Comparison of ENCODE assay signal across 8 cellular contexts in genomic region chr15:73704869-73705645, GRCh38. TPM values are rescaled to one million over a fixed set of nuclear protein-coding genes. Genes with fewer than 3 reads are reported as not detected.
DNase-seq lines count a peak whose midpoint lies in the region; ATAC-seq and TF ChIP-seq lines count a peak whose summit lies in the region.

No MANE protein-coding gene starts in this region.

- DNase-seq in GM13976 (ENCODE audit: low spot score) (peak; percentile 83), NCI-H2171 treated with DMSO at 0.1 percent for 48 hours (lab: John Stamatoyannopoulos, UW) (peak; percentile 78), dorsolateral prefrontal cortex (peak in 8 of 10 donors; percentile 33 to 70 (median 63)), midbrain (lab: John Stamatoyannopoulos, UW) (peak; percentile 34)
- DNase-seq in activated CD4-positive, alpha-beta T cell treated with anti-CD3 and anti-CD28 coated beads, Interleukin-2, amount 10 ng/mL, durations not matched to agents 7 days and 5 days: peak; percentile 74
- DNase-seq in stimulated activated naive B cell treated with anti-CD40 and anti-IgM and Interleukin-4, amounts not matched to agents 10 μg/mL and 1 μg/mL and 100 μg/mL, for 72 hours: peak; percentile 31

- in situ Hi-C loops in GM13976 (cut with MboI; ENCODE audit: low sequenced_read_pairs, unreplicated experiment): no loop called here

- H3K4me3 Mint-ChIP-seq in activated CD4-positive, alpha-beta T cell treated with anti-CD3 and anti-CD28 coated beads, Interleukin-2, amount 10 ng/mL, durations not matched to agents 7 days and 5 days: no peak overlapping the region
- no peak overlapping the region for H3K4me3 Mint-ChIP-seq in stimulated activated naive B cell treated with anti-CD40 and anti-IgM and Interleukin-4, amounts not matched to agents 10 μg/mL and 1 μg/mL and 100 μg/mL, for 72 hours

- H3K9me3 Mint-ChIP-seq in activated CD4-positive, alpha-beta T cell treated with anti-CD3 and anti-CD28 coated beads, Interleukin-2, amount 10 ng/mL, durations not matched to agents 7 days and 5 days: no peaks in the 10 kb centered on the region
- H3K9me3 Mint-ChIP-seq in stimulated activated naive B cell treated with anti-CD40 and anti-IgM and Interleukin-4, amounts not matched to agents 10 μg/mL and 1 μg/mL and 100 μg/mL, for 72 hours: no peaks in the 10 kb centered on the region

- no peak overlapping the region for H3K27ac Mint-ChIP-seq in activated CD4-positive, alpha-beta T cell treated with anti-CD3 and anti-CD28 coated beads, Interleukin-2, amount 10 ng/mL, durations not matched to agents 7 days and 5 days
- H3K27ac Mint-ChIP-seq in stimulated activated naive B cell treated with anti-CD40 and anti-IgM and Interleukin-4, amounts not matched to agents 10 μg/mL and 1 μg/mL and 100 μg/mL, for 72 hours: no peak overlapping the region

- peak; percentile 91 for TF ChIP-seq CTCF in 22Rv1 (IDR thresholded peaks at IDR 0.05)
- TF ChIP-seq CTCF in GM13976 (IDR thresholded peaks at IDR 0.05; ENCODE audit: borderline replicate concordance, control extremely low read depth, extremely low read depth, insufficient read depth, missing control alignments): peak; percentile 75
- peak; percentile 43 to 81 (median 72) for TF ChIP-seq CTCF in dorsolateral prefrontal cortex (IDR thresholded peaks at IDR 0.05 in 54 of 56, conservative IDR thresholded peaks at IDR 0.05 in 2 of 56; ENCODE audit: low read depth in 1 of 56, partially characterized antibody in 56 of 56)

- peaks cover 4% of the 10 kb centered on the region for H3K4me1 Mint-ChIP-seq in activated CD4-positive, alpha-beta T cell treated with anti-CD3 and anti-CD28 coated beads, Interleukin-2, amount 10 ng/mL, durations not matched to agents 7 days and 5 days
- H3K4me1 Mint-ChIP-seq in stimulated activated naive B cell treated with anti-CD40 and anti-IgM and Interleukin-4, amounts not matched to agents 10 μg/mL and 1 μg/mL and 100 μg/mL, for 72 hours: peaks cover 2 to 3% of the 10 kb centered on the region in 2 donors

- no peaks in the 10 kb centered on the region for H3K36me3 Mint-ChIP-seq in activated CD4-positive, alpha-beta T cell treated with anti-CD3 and anti-CD28 coated beads, Interleukin-2, amount 10 ng/mL, durations not matched to agents 7 days and 5 days (ENCODE audit: low read depth)
- no peaks in the 10 kb centered on the region for H3K36me3 Mint-ChIP-seq in stimulated activated naive B cell treated with anti-CD40 and anti-IgM and Interleukin-4, amounts not matched to agents 10 μg/mL and 1 μg/mL and 100 μg/mL, for 72 hours

- no peak overlapping the region for H3K27ac ChIP-seq in 22Rv1
- no peak overlapping the region for H3K27ac ChIP-seq in dorsolateral prefrontal cortex

- POLR2A ChIA-PET in activated CD4-positive, alpha-beta T cell treated with anti-CD3 and anti-CD28 coated beads, Interleukin-2, amount 10 ng/mL, durations not matched to agents 7 days and 5 days (lab: Charles Lee): no interaction called here

- no peak overlapping the region for H3K4me3 ChIP-seq in dorsolateral prefrontal cortex

- intact Hi-C loops in dorsolateral prefrontal cortex (cut with DNase I): loop anchor here (5.0 to 10.0 kb wide), 4 partner anchors 143 to 400 kb away; no protein-coding TSS in a partner anchor

- CTCF ChIA-PET in activated CD4-positive, alpha-beta T cell treated with anti-CD3 and anti-CD28 coated beads, Interleukin-2, amount 10 ng/mL, durations not matched to agents 7 days and 5 days (lab: Charles Lee): interaction anchor here (0.6 to 2.0 kb wide), 18 partner anchors 10 to 470 kb away, joined by 3 to 21 read pairs (median 4); no protein-coding TSS in a partner anchor

- peaks cover 5% of the 10 kb centered on the region for H3K27me3 Mint-ChIP-seq in activated CD4-positive, alpha-beta T cell treated with anti-CD3 and anti-CD28 coated beads, Interleukin-2, amount 10 ng/mL, durations not matched to agents 7 days and 5 days
- H3K27me3 Mint-ChIP-seq in stimulated activated naive B cell treated with anti-CD40 and anti-IgM and Interleukin-4, amounts not matched to agents 10 μg/mL and 1 μg/mL and 100 μg/mL, for 72 hours: peaks cover 34 to 47% of the 10 kb centered on the region in 2 donors

- no peaks in the 10 kb centered on the region for H3K27me3 ChIP-seq in dorsolateral prefrontal cortex

- ATAC-seq in stimulated activated naive B cell treated with anti-CD40 and anti-IgM and Interleukin-4, amounts not matched to agents 10 μg/mL and 1 μg/mL and 100 μg/mL, for 72 hours (replicated peaks): peak; percentile 71 to 78
- no peak for ATAC-seq in GM19452 (IDR thresholded peaks at IDR 0.05; ENCODE audit: unreplicated experiment)

RNA-seq across cellular contexts. Expression of gene CD276, which starts 20.9 kb away (rescaled TPM):
- under 1 TPM; 0.37 to 0.96 TPM for total RNA-seq in activated CD4-positive, alpha-beta T cell treated with anti-CD3 and anti-CD28 coated beads, Interleukin-2, amount 10 ng/mL, durations not matched to agents 7 days and 5 days
- total RNA-seq in dorsolateral prefrontal cortex: 10 to 100 TPM; 13.7 to 51.4 (median 30.0) TPM

RNA-seq across cellular contexts. Expression of gene INSYN1, which starts 48.1 kb away (rescaled TPM):
- not detected for total RNA-seq in activated CD4-positive, alpha-beta T cell treated with anti-CD3 and anti-CD28 coated beads, Interleukin-2, amount 10 ng/mL, durations not matched to agents 7 days and 5 days
- total RNA-seq in dorsolateral prefrontal cortex: 100 to 1,000 TPM in 55 of 120 experiments, 10 to 100 TPM in 65; 39.7 to 181 (median 97.6) TPM

Comparison
In these comparisons a context has a peak if more than half of its experiments do, and no peak if none do; other contexts are left out.
1. DNase-seq: peak in every context shown above with its lines; median percentile 83 in GM13976; 78 in NCI-H2171 treated with DMSO at 0.1 percent for 48 hours; 74 in activated CD4-positive, alpha-beta T cell treated with anti-CD3 and anti-CD28 coated beads, Interleukin-2, amount 10 ng/mL, durations not matched to agents 7 days and 5 days; 63 in dorsolateral prefrontal cortex; 34 in midbrain; 31 in stimulated activated naive B cell treated with anti-CD40 and anti-IgM and Interleukin-4, amounts not matched to agents 10 μg/mL and 1 μg/mL and 100 μg/mL, for 72 hours.
2. RNA of gene CD276, which starts 20.9 kb away (total RNA-seq): 13.7 to 51.4 TPM in dorsolateral prefrontal cortex; 0.37 to 0.96 TPM in activated CD4-positive, alpha-beta T cell treated with anti-CD3 and anti-CD28 coated beads, Interleukin-2, amount 10 ng/mL, durations not matched to agents 7 days and 5 days; every median in the first group is over 4 times any median in the second.
3. RNA of gene INSYN1, which starts 48.1 kb away (total RNA-seq): 39.7 to 181 TPM in dorsolateral prefrontal cortex; not detected in activated CD4-positive, alpha-beta T cell treated with anti-CD3 and anti-CD28 coated beads, Interleukin-2, amount 10 ng/mL, durations not matched to agents 7 days and 5 days; every median in the first group is over 10 times any median in the second.
4. Peak in every context shown above with its lines, with median percentiles within 50 percentile points of each other: CTCF ChIP-seq.